Comparison of ENCODE assay signal across 8 cellular contexts in genomic region chr13:106533101-106533939, GRCh38. TPM values are rescaled to one million over a fixed set of nuclear protein-coding genes. Genes with fewer than 3 reads are reported as not detected.
DNase-seq lines count a peak whose midpoint lies in the region; ATAC-seq, FAIRE-seq and TF ChIP-seq lines count a peak whose summit lies in the region.

No MANE protein-coding gene starts in this region.

- H3K36me3 Mint-ChIP-seq in stimulated activated naive CD8-positive, alpha-beta T cell treated with anti-CD3 and anti-CD28 coated beads, Interleukin-15, Interleukin-2, amounts not matched to agents 100 ng/mL and 50 ng/mL, for 24 hours (ENCODE audit: low read depth), result no peaks in the 10 kb centered on the region

- H3K9me3 ChIP-seq in WERI-Rb-1 (ENCODE audit: severe bottlenecking), result no peaks in the 10 kb centered on the region
- no peaks in the 10 kb centered on the region for H3K9me3 ChIP-seq in lung (ENCODE audit: control insufficient read depth in 2 of 2, insufficient read depth in 1 of 2, low read length in 1 of 2)

- peak; percentile 42 for ATAC-seq in lung (ENCODE audit: insufficient read depth, low FRiP score)
- no peak for ATAC-seq in HG02678 (IDR thresholded peaks at IDR 0.05; ENCODE audit: unreplicated experiment)

- TF ChIP-seq CTCF in WERI-Rb-1 (IDR thresholded peaks at IDR 0.05; ENCODE audit: low read depth, low read length) (peak; percentile 83), lung (IDR thresholded peaks at IDR 0.05; ENCODE audit: control extremely low read depth, extremely low read depth) (no peak)

- H3K36me3 ChIP-seq in WERI-Rb-1 (no peaks in the 10 kb centered on the region), lung (ENCODE audit: control insufficient read depth in 2 of 2, insufficient read depth in 2 of 2, low read length in 2 of 2) (no peaks in the 10 kb centered on the region)

- H3K4me3 ChIP-seq in WERI-Rb-1 (ENCODE audit: low read depth, low read length) (peak overlapping the region; percentile 58), lung (peak overlapping the region; percentile 95)

- FAIRE-seq in endometrium (lab: Jason Lieb, UNC), result peak; percentile 4

- WGBS in lung, 2 donors, result 5 to 6% methylated on average over 42 to 44 of the region's 44 CpGs

- H3K9me3 Mint-ChIP-seq in stimulated activated naive CD8-positive, alpha-beta T cell treated with anti-CD3 and anti-CD28 coated beads, Interleukin-15, Interleukin-2, amounts not matched to agents 100 ng/mL and 50 ng/mL, for 24 hours, result no peaks in the 10 kb centered on the region

- H3K4me1 ChIP-seq in lung (ENCODE audit: control insufficient read depth in 2 of 2, insufficient read depth in 2 of 2, low read length in 2 of 2), result peaks cover 0 to 2% of the 10 kb centered on the region in 2 donors

- peak overlapping the region; percentile 57 for H3K4me3 Mint-ChIP-seq in stimulated activated naive CD8-positive, alpha-beta T cell treated with anti-CD3 and anti-CD28 coated beads, Interleukin-15, Interleukin-2, amounts not matched to agents 100 ng/mL and 50 ng/mL, for 24 hours

- H3K27me3 ChIP-seq in WERI-Rb-1 (ENCODE audit: insufficient read depth, low read depth, severe bottlenecking) (peaks cover 17% of the 10 kb centered on the region), lung (ENCODE audit: control insufficient read depth, insufficient read depth) (no peaks in the 10 kb centered on the region)

- peak; percentile 32 for DNase-seq in activated CD4-positive, alpha-beta T cell treated with anti-CD3 and anti-CD28 coated beads for 48 hours
- no peak for DNase-seq in activated CD4-positive, alpha-beta T cell treated with anti-CD3 and anti-CD28 coated beads for 1 hour
- DNase-seq in NCI-H128 (lab: John Stamatoyannopoulos, UW; ENCODE audit: unreplicated experiment) (peak; percentile 24), WERI-Rb-1 (peak; percentile 91), lung (ENCODE audit: low spot score) (peak; percentile 84)

- H3K27ac ChIP-seq in WERI-Rb-1, result no peak overlapping the region
- H3K27ac ChIP-seq in lung (ENCODE audit: low read depth in 1 of 2, low read length in 1 of 2), result peak overlapping the region in 1 of 2 donors; percentile 50

- H3K4me1 Mint-ChIP-seq in stimulated activated naive CD8-positive, alpha-beta T cell treated with anti-CD3 and anti-CD28 coated beads, Interleukin-15, Interleukin-2, amounts not matched to agents 100 ng/mL and 50 ng/mL, for 24 hours (ENCODE audit: low read depth), result peaks cover 22% of the 10 kb centered on the region

- H3K27me3 Mint-ChIP-seq in stimulated activated naive CD8-positive, alpha-beta T cell treated with anti-CD3 and anti-CD28 coated beads, Interleukin-15, Interleukin-2, amounts not matched to agents 100 ng/mL and 50 ng/mL, for 24 hours, result peaks cover 50% of the 10 kb centered on the region

- no peak overlapping the region for H3K27ac Mint-ChIP-seq in stimulated activated naive CD8-positive, alpha-beta T cell treated with anti-CD3 and anti-CD28 coated beads, Interleukin-15, Interleukin-2, amounts not matched to agents 100 ng/mL and 50 ng/mL, for 24 hours

RNA-seq across cellular contexts. Expression of gene EFNB2, which starts 2.1 kb away (rescaled TPM):
- 10 to 100 TPM; 38.3 to 43.8 TPM for total RNA-seq in lung
- 10 to 100 TPM; 15.7 to 19.8 TPM for polyA plus RNA-seq in lung

RNA-seq across cellular contexts. Expression of gene ARGLU1, which starts 34.6 kb away (rescaled TPM):
- 100 to 1,000 TPM in 1 of 2 donors, 10 to 100 TPM in 1; 63.9 to 256 TPM for total RNA-seq in lung
- 100 to 1,000 TPM in 1 of 2 donors, 10 to 100 TPM in 1; 58.8 to 119 TPM for polyA plus RNA-seq in lung
